Comparison of ENCODE assay signal across 1 cellular context in genomic region chr22:29799217-29799680, GRCh38.
TF ChIP-seq lines count a peak whose summit lies in the region.

No MANE protein-coding gene starts in this region.

TF ChIP-seq in GM12878, 131 proteins besides CTCF, POLR2A, EP300 and RAD21:
- no peak for TF ChIP-seq PRDM15 (CRISPR knock-in tag; IDR thresholded peaks at IDR 0.05)
- TF ChIP-seq YBX1 (IDR thresholded peaks at IDR 0.05): no peak
- TF ChIP-seq SIN3A (IDR thresholded peaks at IDR 0.05; ENCODE audit: low read depth, low read length): no peak
- TF ChIP-seq ATF2 (IDR thresholded peaks at IDR 0.05; ENCODE audit: low read length): no peak
- no peak for TF ChIP-seq EGR1 (IDR thresholded peaks at IDR 0.05; ENCODE audit: borderline replicate concordance in 1 of 2, low read depth in 2 of 2, low read length in 2 of 2)
- no peak for TF ChIP-seq TBL1XR1 (IDR thresholded peaks at IDR 0.05; ENCODE audit: low read depth, low read length)
- no peak for TF ChIP-seq IKZF2 (IDR thresholded peaks at IDR 0.05)
- no peak for TF ChIP-seq ESRRA (IDR thresholded peaks at IDR 0.05; ENCODE audit: low read length)
- TF ChIP-seq RELA (IDR thresholded peaks at IDR 0.05; ENCODE audit: borderline replicate concordance, partially characterized antibody): no peak
- no peak for TF ChIP-seq GATAD2B (conservative IDR thresholded peaks at IDR 0.05; ENCODE audit: low read depth)
- TF ChIP-seq ZNF622 (IDR thresholded peaks at IDR 0.05): no peak
- no peak for TF ChIP-seq JUNB (IDR thresholded peaks at IDR 0.05)
- TF ChIP-seq SKIL (IDR thresholded peaks at IDR 0.05; ENCODE audit: low read depth, poor library complexity, severe bottlenecking): no peak
- TF ChIP-seq ZNF592 (IDR thresholded peaks at IDR 0.05): no peak
- no peak for TF ChIP-seq MXI1 (IDR thresholded peaks at IDR 0.05; ENCODE audit: low read depth, low read length)
- TF ChIP-seq, protein P1, sequence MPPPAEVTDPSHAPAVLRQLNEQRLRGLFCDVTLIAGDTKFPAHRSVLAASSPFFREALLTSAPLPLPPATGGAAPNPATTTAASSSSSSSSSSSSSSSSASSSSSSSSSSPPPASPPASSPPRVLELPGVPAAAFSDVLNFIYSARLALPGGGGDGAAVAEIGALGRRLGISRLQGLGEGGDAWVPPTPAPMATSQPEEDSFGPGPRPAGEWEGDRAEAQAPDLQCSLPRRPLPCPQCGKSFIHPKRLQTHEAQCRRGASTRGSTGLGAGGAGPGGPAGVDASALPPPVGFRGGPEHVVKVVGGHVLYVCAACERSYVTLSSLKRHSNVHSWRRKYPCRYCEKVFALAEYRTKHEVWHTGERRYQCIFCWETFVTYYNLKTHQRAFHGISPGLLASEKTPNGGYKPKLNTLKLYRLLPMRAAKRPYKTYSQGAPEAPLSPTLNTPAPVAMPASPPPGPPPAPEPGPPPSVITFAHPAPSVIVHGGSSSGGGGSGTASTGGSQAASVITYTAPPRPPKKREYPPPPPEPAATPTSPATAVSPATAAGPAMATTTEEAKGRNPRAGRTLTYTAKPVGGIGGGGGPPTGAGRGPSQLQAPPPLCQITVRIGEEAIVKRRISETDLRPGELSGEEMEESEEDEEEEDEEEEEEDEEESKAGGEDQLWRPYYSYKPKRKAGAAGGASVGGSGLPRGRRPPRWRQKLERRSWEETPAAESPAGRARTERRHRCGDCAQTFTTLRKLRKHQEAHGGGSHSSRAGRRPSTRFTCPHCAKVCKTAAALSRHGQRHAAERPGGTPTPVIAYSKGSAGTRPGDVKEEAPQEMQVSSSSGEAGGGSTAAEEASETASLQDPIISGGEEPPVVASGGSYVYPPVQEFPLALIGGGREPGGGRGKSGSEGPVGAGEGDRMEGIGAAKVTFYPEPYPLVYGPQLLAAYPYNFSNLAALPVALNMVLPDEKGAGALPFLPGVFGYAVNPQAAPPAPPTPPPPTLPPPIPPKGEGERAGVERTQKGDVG (CRISPR knock-in tag; IDR thresholded peaks at IDR 0.05): no peak
- TF ChIP-seq RUNX3 (IDR thresholded peaks at IDR 0.05; ENCODE audit: low read length): no peak
- no peak for TF ChIP-seq HSF1 (IDR thresholded peaks at IDR 0.05; ENCODE audit: low read depth, low read length)
- TF ChIP-seq, protein P2, sequence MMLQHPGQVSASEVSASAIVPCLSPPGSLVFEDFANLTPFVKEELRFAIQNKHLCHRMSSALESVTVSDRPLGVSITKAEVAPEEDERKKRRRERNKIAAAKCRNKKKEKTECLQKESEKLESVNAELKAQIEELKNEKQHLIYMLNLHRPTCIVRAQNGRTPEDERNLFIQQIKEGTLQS (IDR thresholded peaks at IDR 0.05; ENCODE audit: borderline replicate concordance, extremely low read depth, low read depth, low read length): no peak
